31 cellular contexts compared by ENCODE assay signal in the genomic region with DNA sequence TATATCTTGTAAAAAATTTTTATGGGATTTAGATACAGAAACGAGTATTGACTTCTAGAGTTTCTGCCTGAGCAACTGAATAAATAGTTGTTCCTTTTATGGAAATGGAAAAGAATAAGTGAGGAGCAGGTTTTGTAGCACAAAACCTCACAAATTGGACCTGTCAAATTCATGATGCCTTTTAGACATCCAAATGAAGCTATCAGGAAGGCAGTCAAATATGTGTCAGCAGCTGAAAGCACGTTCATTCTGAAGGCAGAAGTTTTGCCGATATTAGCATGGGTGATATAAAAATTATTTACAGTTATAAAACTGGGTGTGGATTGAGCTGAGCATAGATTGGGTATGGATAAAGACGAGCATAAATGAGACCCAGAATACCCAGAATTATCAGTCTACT.
"Had no signal": no experiment of that assay in that cellular context is flagged by ENCODE, and none has a peak within 500 bp of the region (broad histone marks: within the 10 kb centered on the region; RNA-seq: fewer than 3 reads in every experiment).

No MANE protein-coding gene starts in this region.

- H3K36me3 ChIP-seq: adrenal gland, ascending aorta, brain microvascular endothelial cell, breast epithelium, cardiac muscle cell had no signal

- H3K27ac ChIP-seq: adrenal gland, ascending aorta, body of pancreas, brain microvascular endothelial cell, breast epithelium, cardiac muscle cell had no signal

- DNase-seq: activated effector memory CD4-positive, alpha-beta T cell treated with anti-CD3 and anti-CD28 coated beads, Interleukin-2, amount 50 U/mL, for 16 hours; activated effector memory CD4-positive, alpha-beta T cell treated with Interleukin-2 at 50 U/mL for 16 hours; activated gamma-delta T cell; activated gamma-delta T cell treated with Interleukin-2 at 50 U/mL for 16 hours; activated naive CD4-positive, alpha-beta T cell; activated naive CD4-positive, alpha-beta T cell treated with anti-CD3 and anti-CD28 coated beads for 36 hours; activated naive CD4-positive, alpha-beta T cell treated with anti-CD3 and anti-CD28 coated beads, Interleukin-2, amount 10 ng/mL, durations not matched to agents 7 days and 5 days; activated naive CD4-positive, alpha-beta T cell treated with anti-CD3 and anti-CD28 coated beads, Interleukin-2, amount 50 U/mL, for 16 hours; activated naive CD8-positive, alpha-beta T cell treated with anti-CD3 and anti-CD28 coated beads for 36 hours; activated naive CD8-positive, alpha-beta T cell treated with anti-CD3 and anti-CD28 coated beads, Interleukin-2, amount 10 ng/mL, durations not matched to agents 7 days and 5 days; activated naive CD8-positive, alpha-beta T cell treated with anti-CD3 and anti-CD28 coated beads, Interleukin-2, amount 50 U/mL, for 24 hours; activated T-cell treated with anti-CD3 and anti-CD28 coated beads, Interleukin-2, amount 50 U/mL, for 1 hour; activated T-cell treated with anti-CD3 and anti-CD28 coated beads, Interleukin-2, amount 50 U/mL, for 24 hours; activated T-cell treated with anti-CD3 and anti-CD28 coated beads, Interleukin-2, amount 50 U/mL, for 4 hours; activated T-cell treated with anti-CD3 and anti-CD28 coated beads, Interleukin-2, amount 50 U/mL, for 48 hours; activated T-cell treated with anti-CD3 and anti-CD28 coated beads, Interleukin-2, amount 50 U/mL, for 72 hours; adrenal gland; amniotic stem cell; amygdala; anterior cingulate cortex; aorta; body of pancreas; brain microvascular endothelial cell; caudate nucleus; central memory CD4-positive, alpha-beta T cell; cerebellar nuclear complex had no signal

- H3K9me3 ChIP-seq: adrenal gland, ascending aorta, body of pancreas, breast epithelium had no signal

- ATAC-seq: activated naive CD4-positive, alpha-beta T cell treated with anti-CD3 and anti-CD28 coated beads, Interleukin-2, amount 50 U/mL, for 72 hours; activated naive CD8-positive, alpha-beta T cell treated with anti-CD3 and anti-CD28 coated beads, Interleukin-2, amount 50 U/mL, for 24 hours; activated T-cell treated with anti-CD3 and anti-CD28 coated beads, Interleukin-2, amount 50 U/mL, for 4 hours; activated T-cell treated with anti-CD3 and anti-CD28 coated beads, Interleukin-2, amount 50 U/mL, for 72 hours; activated T-helper 17 cell treated with anti-CD3 and anti-CD28 coated beads, Interleukin-2, amount 50 U/mL, for 72 hours; body of pancreas had no signal

- H3K27me3 ChIP-seq: adrenal gland, ascending aorta, body of pancreas, brain microvascular endothelial cell, breast epithelium, cardiac muscle cell had no signal

- H3K4me3 ChIP-seq: adrenal gland, ascending aorta, body of pancreas, breast epithelium, cardiac muscle cell had no signal

- H3K4me1 ChIP-seq: adrenal gland, ascending aorta, body of pancreas, breast epithelium had no signal
